Comparison of ENCODE assay signal across 8 cellular contexts in genomic region chr9:97633859-97634485, GRCh38.
DNase-seq lines count a peak whose midpoint lies in the region; ATAC-seq lines count a peak whose summit lies in the region.

No MANE protein-coding gene starts in this region.

- H3K4me3 ChIP-seq in ACC112 (ENCODE audit: low read depth, low read length) (peak overlapping the region; percentile 83), muscle layer of colon (ENCODE audit: low read depth in 1 of 2, low read length in 2 of 2) (peak overlapping the region; percentile 72 to 87)

- H2AFZ ChIP-seq in ACC112 (ENCODE audit: low read length, unreplicated experiment): peak overlapping the region; percentile 49

- H3K36me3 ChIP-seq in ACC112 (ENCODE audit: insufficient read depth, low read length): 0 out of 2 replicates have a peak, but pooled peaks cover 2% of the 10 kb centered on the region
- no peaks in the 10 kb centered on the region for H3K36me3 ChIP-seq in muscle layer of colon (ENCODE audit: insufficient read depth, low read length)

- peak; percentile 5 for ATAC-seq in GM19438 (IDR thresholded peaks at IDR 0.05; ENCODE audit: low read depth, unreplicated experiment)

- H3K27me3 ChIP-seq in ACC112 (ENCODE audit: insufficient read depth, low read length) (no peaks in the 10 kb centered on the region), muscle layer of colon (ENCODE audit: control insufficient read depth in 1 of 2, insufficient read depth in 2 of 2, low read length in 2 of 2) (no peaks in the 10 kb centered on the region)

- peak overlapping the region; percentile 86 for H3K9ac ChIP-seq in muscle layer of colon (ENCODE audit: low read length)

- H3K27ac ChIP-seq in ACC112 (ENCODE audit: low read depth, low read length) (peak overlapping the region; percentile 99), muscle layer of colon (ENCODE audit: low read depth, low read length) (peak overlapping the region; percentile 99)

- DNase-seq in OCI-M1 (lab: John Stamatoyannopoulos, UW): peak; percentile 41
- peak; percentile 12 for DNase-seq in effector CD4-positive, alpha-beta T cell
- no peak for DNase-seq in NCI-H1436 (lab: John Stamatoyannopoulos, UW)
- no peak for DNase-seq in NCI-H446 (lab: John Stamatoyannopoulos, UW)
- no peak for DNase-seq in epidermal melanocyte (ENCODE audit: insufficient read length, low spot score)

- no peaks in the 10 kb centered on the region for H3K9me3 ChIP-seq in muscle layer of colon (ENCODE audit: low read length)

- H3K4me1 ChIP-seq in ACC112 (ENCODE audit: control insufficient read depth, insufficient read depth, low read length, unreplicated experiment) (peaks cover 35% of the 10 kb centered on the region), muscle layer of colon (ENCODE audit: insufficient read depth, low read length) (peaks cover 49% of the 10 kb centered on the region)

- H3K79me2 ChIP-seq in ACC112 (ENCODE audit: control insufficient read depth, insufficient read depth, low read length, unreplicated experiment): peaks cover 83% of the 10 kb centered on the region

Comparison
In these comparisons a context has a peak if more than half of its experiments do, and no peak if none do; other contexts are left out.
1. DNase-seq: peak in OCI-M1 (single experiment) and effector CD4-positive, alpha-beta T cell (single experiment); none in NCI-H1436 (single experiment), NCI-H446 (0 of 2) and epidermal melanocyte (single experiment).